In genomic region chr7:24756545-24756988, GRCh38 we compare ENCODE assay signal across 8 cellular contexts. TPM values are rescaled to one million over a fixed set of nuclear protein-coding genes. Genes with fewer than 3 reads are reported as not detected.
DNase-seq lines count a peak whose midpoint lies in the region; ATAC-seq, FAIRE-seq and TF ChIP-seq lines count a peak whose summit lies in the region.

No MANE protein-coding gene starts in this region.

- H3K9me3 ChIP-seq in Caco-2 (no peaks in the 10 kb centered on the region), gastroesophageal sphincter (no peaks in the 10 kb centered on the region), pancreas (no peaks in the 10 kb centered on the region)

- POLR2A ChIA-PET in Caco-2 (lab: Charles Lee), result interaction anchor here (1.3 kb wide), 1 partner anchor 15 kb away, joined by 4 read pairs; no protein-coding TSS in a partner anchor

- H3K4me1 ChIP-seq in Caco-2 (peaks cover 26% of the 10 kb centered on the region), gastroesophageal sphincter (peaks cover 0 to 17% (median 8%) of the 10 kb centered on the region in 3 donors), pancreas (peaks cover 0 to 4% (median 0%) of the 10 kb centered on the region in 3 donors)

- peak overlapping the region; percentile 94 for H3K4me3 Mint-ChIP-seq in Caco-2 (ENCODE audit: unreplicated experiment)

- TF ChIP-seq EP300 in gastroesophageal sphincter (IDR thresholded peaks at IDR 0.05), result no peak

- H3K36me3 ChIP-seq in Caco-2 (ENCODE audit: control insufficient read depth, insufficient read depth, low read length), result no peaks in the 10 kb centered on the region
- no peaks in the 10 kb centered on the region for H3K36me3 ChIP-seq in gastroesophageal sphincter
- H3K36me3 ChIP-seq in pancreas, result no peaks in the 10 kb centered on the region

- CTCF ChIA-PET in Caco-2 (lab: Charles Lee), result interaction anchor here (0.7 kb wide), 3 partner anchors 56 to 183 kb away, joined by 3 read pairs; no protein-coding TSS in a partner anchor

- no peak for TF ChIP-seq POLR2A in gastroesophageal sphincter (IDR thresholded peaks at IDR 0.05)

- BruUV-seq in Caco-2 (replicated peaks; lab: Mats Ljungman, UMichigan), result no TSS peak

- H3K36me3 Mint-ChIP-seq in Caco-2 (ENCODE audit: insufficient read depth, unreplicated experiment), result no peaks in the 10 kb centered on the region

- H3K27me3 ChIP-seq in Caco-2 (replicated peaks; ENCODE audit: control insufficient read depth, insufficient read depth, low read length) (no peaks in the 10 kb centered on the region), gastroesophageal sphincter (no peaks in the 10 kb centered on the region), pancreas (no peaks in the 10 kb centered on the region)

- H3K27ac ChIP-seq in gastroesophageal sphincter (peak overlapping the region in 3 of 4 donors; percentile 82 to 87 (median 85)), pancreas (no peak overlapping the region)

- intact Hi-C loops in Caco-2 (cut with micrococcal nuclease; ENCODE audit: unreplicated experiment) (no loop called here), pancreas (cut with DNase I) (no loop called here)

- ATAC-seq in HG02759 (IDR thresholded peaks at IDR 0.05; ENCODE audit: unreplicated experiment) (peak; percentile 24), gastroesophageal sphincter (peak; percentile 45), pancreas (peak in 3 of 4 donors; percentile 26 to 29 (median 28))

- H3K9me3 Mint-ChIP-seq in Caco-2 (ENCODE audit: unreplicated experiment), result no peaks in the 10 kb centered on the region

- H3K27me3 Mint-ChIP-seq in Caco-2 (ENCODE audit: insufficient read depth, unreplicated experiment), result no peaks in the 10 kb centered on the region

- peak in 1 of 2 experiments; percentile 29 for DNase-seq in Caco-2
- peak; percentile 68 for DNase-seq in activated CD8-positive, alpha-beta memory T cell treated with anti-CD3 and anti-CD28 coated beads for 24 hours
- DNase-seq in pancreas, result peak in 2 of 6 donors; percentile 22 to 59
- DNase-seq in GDM1 (lab: John Stamatoyannopoulos, UW), result no peak
- DNase-seq in GOT3 (lab: John Stamatoyannopoulos, UW), result no peak
- no peak for DNase-seq in DMS114 treated with DMSO at 0.1 percent for 48 hours (lab: John Stamatoyannopoulos, UW; ENCODE audit: unreplicated experiment)

- no CpG with 5 or more reads among the region's 23 CpGs for WGBS in gastroesophageal sphincter (ENCODE audit: low coverage in 1 of 2), 2 donors
- 24% methylated on average over 23 of the region's 23 CpGs for WGBS in pancreas, 2 donors

- peak overlapping the region; percentile 83 for H3K4me3 ChIP-seq in Caco-2 (ENCODE audit: low read depth, low read length)
- H3K4me3 ChIP-seq in gastroesophageal sphincter, result peak overlapping the region; percentile 69 to 82
- H3K4me3 ChIP-seq in pancreas, result peak overlapping the region; percentile 63 to 78 (median 68)

- peaks cover 20% of the 10 kb centered on the region for H3K4me1 Mint-ChIP-seq in Caco-2 (ENCODE audit: low read depth, unreplicated experiment)

- no peak for FAIRE-seq in pancreas (lab: Jason Lieb, UNC)

- TF ChIP-seq CTCF in Caco-2 (IDR thresholded peaks at IDR 0.05; ENCODE audit: insufficient read depth in 1 of 2, low read depth in 1 of 2, low read length in 1 of 2, severe bottlenecking in 1 of 2, unreplicated experiment in 1 of 2), result no peak
- TF ChIP-seq CTCF in gastroesophageal sphincter (IDR thresholded peaks at IDR 0.05), result no peak
- TF ChIP-seq CTCF in pancreas (IDR thresholded peaks at IDR 0.05), result no peak

- peak overlapping the region; percentile 69 for H3K27ac Mint-ChIP-seq in Caco-2 (ENCODE audit: unreplicated experiment)

RNA-seq across cellular contexts. Expression of gene GSDME, which starts 0.7 kb away (rescaled TPM):
- total RNA-seq in Caco-2 (2022) (32.9 and 35.2 TPM in 2 replicates), gastroesophageal sphincter (1 to 10 TPM; 6.4 to 9.8 (median 8.4) TPM), pancreas (1 to 10 TPM in 4 of 6 donors, under 1 TPM in 2; 0.43 to 7.1 (median 1.5) TPM)
- polyA plus RNA-seq in pancreas, result 1 to 10 TPM; 1.3 to 1.7 TPM

Comparison
In these comparisons a context has a peak if more than half of its experiments do, and no peak if none do; other contexts are left out.
1. H3K27ac ChIP-seq: peak in gastroesophageal sphincter (3 of 4); none in pancreas (0 of 4).
2. Peak in every context shown above with its lines, with median percentiles within 50 percentile points of each other: H3K4me3 ChIP-seq and ATAC-seq.